Comparison of ENCODE assay signal across 12 cellular contexts in the genomic region with DNA sequence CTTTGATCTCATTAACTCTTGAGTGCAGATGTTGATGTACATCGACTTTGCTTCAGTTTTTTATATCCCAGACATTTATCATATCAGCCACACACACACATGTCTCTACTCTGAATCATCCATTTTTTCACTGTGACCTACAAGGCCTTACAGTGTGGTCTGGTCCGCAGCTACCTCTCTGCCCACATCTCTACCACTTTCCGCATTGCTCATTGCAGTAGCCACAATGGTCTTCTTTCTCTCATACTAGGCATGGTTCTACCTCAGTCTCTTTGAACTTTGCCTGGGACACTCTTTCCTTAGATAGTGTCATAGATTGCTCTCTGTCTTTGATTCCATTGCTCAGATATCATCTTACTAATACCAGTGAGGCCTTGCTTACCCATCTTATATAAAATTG.
DNase-seq lines count a peak whose midpoint lies in the region; ATAC-seq, FAIRE-seq and TF ChIP-seq lines count a peak whose summit lies in the region.
"Had no signal": no experiment of that assay in that cellular context is flagged by ENCODE, and none has a peak within 500 bp of the region (broad histone marks: within the 10 kb centered on the region; RNA-seq: fewer than 3 reads in every experiment).

No MANE protein-coding gene starts in this region.

- in situ Hi-C loops in gastrocnemius medialis (cut with MboI; ENCODE audit: low sequenced_read_pairs in 4 of 4), result no loop called here

- peaks cover 4% of the 10 kb centered on the region for H3F3A ChIP-seq in SK-N-SH (replicated peaks; ENCODE audit: insufficient read depth)

- H3K9me3 ChIP-seq in SK-N-SH (0 out of 2 replicates have a peak, but pooled peaks cover 2% of the 10 kb centered on the region), gastrocnemius medialis (no peaks in the 10 kb centered on the region)
- H3K9me3 ChIP-seq: ascending aorta, gastroesophageal sphincter had no signal

- DNase-seq in D721Med (ENCODE audit: insufficient read length, low spot score) (no peak), SK-N-SH (no peak), fibroblast of mammary gland (ENCODE audit: low read depth) (peak; percentile 43), amygdala (lab: John Stamatoyannopoulos, UW) (no peak), SIG-M5 (lab: John Stamatoyannopoulos, UW) (no peak), gastrocnemius medialis (no peak)
- DNase-seq: COR-L47, NCI-H1930 had no signal

- H3K27me3 ChIP-seq in SK-N-SH (ENCODE audit: insufficient read depth), result no peaks in the 10 kb centered on the region
- H3K27me3 ChIP-seq in gastrocnemius medialis, result no peaks in the 10 kb centered on the region
- H3K27me3 ChIP-seq: ascending aorta, gastroesophageal sphincter had no signal

- ATAC-seq in GM19463 (IDR thresholded peaks at IDR 0.05; ENCODE audit: unreplicated experiment) (peak; percentile 64), GM18505 (IDR thresholded peaks at IDR 0.05; ENCODE audit: unreplicated experiment) (no peak), gastrocnemius medialis (no peak)
- ATAC-seq: gastroesophageal sphincter had no signal

- 61% methylated on average over 3 of the region's 3 CpGs for WGBS in SK-N-SH (ENCODE audit: low lambda C conversion rate)

- no peak for TF ChIP-seq RAD21 in SK-N-SH (IDR thresholded peaks at IDR 0.05; ENCODE audit: low read length)

- H2AFZ ChIP-seq in SK-N-SH (ENCODE audit: low read depth), result no peak overlapping the region

- H3K36me3 ChIP-seq in SK-N-SH (replicated peaks in 1 of 2; ENCODE audit: control insufficient read depth in 1 of 2, insufficient read depth in 2 of 2, low read length in 1 of 2), result peaks cover 17 to 19% of the 10 kb centered on the region in 2 experiments
- peaks cover 0 to 4% of the 10 kb centered on the region in 2 donors for H3K36me3 ChIP-seq in gastrocnemius medialis

- H3K27ac ChIP-seq in SK-N-SH (ENCODE audit: low read depth in 2 of 2, low read length in 1 of 2), result no peak overlapping the region
- no peak overlapping the region for H3K27ac ChIP-seq in gastrocnemius medialis
- H3K27ac ChIP-seq: ascending aorta, gastroesophageal sphincter had no signal

- CTCF ChIA-PET in SK-N-SH (lab: Yijun Ruan, JAX), result interaction anchor here (0.7 to 0.8 kb wide), 3 partner anchors 31 to 497 kb away, joined by 3 to 4 read pairs (median 3); no protein-coding TSS in a partner anchor

- H3K9ac ChIP-seq in SK-N-SH, result no peak overlapping the region

- H3K4me1 ChIP-seq in SK-N-SH (ENCODE audit: control insufficient read depth in 1 of 2, insufficient read depth in 2 of 2, low read depth in 1 of 2, low read length in 1 of 2) (no peaks in the 10 kb centered on the region; a peak in 1 of 4 replicates), gastrocnemius medialis (no peaks in the 10 kb centered on the region)
- H3K4me1 ChIP-seq: ascending aorta had no signal

- no peak for TF ChIP-seq CTCF in D721Med (IDR thresholded peaks at IDR 0.05; ENCODE audit: insufficient read depth, missing control alignments)
- no peak for TF ChIP-seq CTCF in SK-N-SH (IDR thresholded peaks at IDR 0.05)
- no peak for TF ChIP-seq CTCF in fibroblast of mammary gland (conservative IDR thresholded peaks at IDR 0.05; ENCODE audit: control insufficient read depth, insufficient read depth, low read depth, low read length)
- TF ChIP-seq CTCF in gastrocnemius medialis (IDR thresholded peaks at IDR 0.05 in 4 of 5, conservative IDR thresholded peaks at IDR 0.05 in 1 of 5), result no peak

- H3K9me2 ChIP-seq in SK-N-SH, result no peaks in the 10 kb centered on the region

- TF ChIP-seq EP300 in SK-N-SH (IDR thresholded peaks at IDR 0.05; ENCODE audit: borderline replicate concordance in 1 of 2, low read depth in 1 of 2, low read length in 1 of 2), result no peak

- no peak for TF ChIP-seq POLR2A in GM18505 (IDR thresholded peaks at IDR 0.05; ENCODE audit: borderline replicate concordance, extremely low read depth, insufficient read depth, insufficient read length)
- TF ChIP-seq POLR2A in gastrocnemius medialis (IDR thresholded peaks at IDR 0.05), result no peak

- POLR2A ChIA-PET in SK-N-SH (lab: Yijun Ruan, JAX), result no interaction called here

- H4K20me1 ChIP-seq in SK-N-SH (ENCODE audit: insufficient read depth), result no peaks in the 10 kb centered on the region

- no peak overlapping the region for H3K4me2 ChIP-seq in SK-N-SH

- no peaks in the 10 kb centered on the region for H3K79me2 ChIP-seq in SK-N-SH (ENCODE audit: insufficient read depth)

- peak; percentile 32 for FAIRE-seq in D721Med (lab: Jason Lieb, UNC)

- intact Hi-C loops in gastrocnemius medialis (cut with DNase I; ENCODE audit: low total_unique reads), result no loop called here

- H3K4me3 ChIP-seq in SK-N-SH (ENCODE audit: low read depth in 2 of 2, low read length in 1 of 2) (no peak overlapping the region), fibroblast of mammary gland (ENCODE audit: control insufficient read depth, low read depth, low read length) (no peak overlapping the region), gastrocnemius medialis (no peak overlapping the region)
- H3K4me3 ChIP-seq: ascending aorta, gastroesophageal sphincter had no signal

TF ChIP-seq in SK-N-SH, 30 proteins besides CTCF, POLR2A, EP300 and RAD21:
- TF ChIP-seq SIN3A (IDR thresholded peaks at IDR 0.05; ENCODE audit: borderline replicate concordance, low read depth, low read length), result no peak
- TF ChIP-seq FOSL2 (IDR thresholded peaks at IDR 0.05; ENCODE audit: borderline replicate concordance, low read depth), result peak; percentile 34; the same call in 1 of the 2 replicates
- peak; percentile 50 for TF ChIP-seq PBX3 (IDR thresholded peaks at IDR 0.05)
- TF ChIP-seq TCF12 (IDR thresholded peaks at IDR 0.05), result peak; percentile 36; the same call in 1 of the 2 replicates
- TF ChIP-seq JUND (IDR thresholded peaks at IDR 0.05), result peak; percentile 41
- TF ChIP-seq GABPA (IDR thresholded peaks at IDR 0.05; ENCODE audit: low read depth), result no peak
TF ChIP-seq in SK-N-SH: peak in this region for 4.
